Comparison of ENCODE assay signal across 27 cellular contexts in genomic region chr3:19295208-19295607, GRCh38.
"Had no signal": no experiment of that assay in that cellular context is flagged by ENCODE, and none has a peak within 500 bp of the region (broad histone marks: within the 10 kb centered on the region; RNA-seq: fewer than 3 reads in every experiment).

No MANE protein-coding gene starts in this region.

- FAIRE-seq: urothelium cell line had no signal

- H3K27ac ChIP-seq: stomach, suprapubic skin, testis, thoracic aorta, thyroid gland, tibial artery, tibial nerve, transverse colon, upper lobe of left lung, upper lobe of right lung, uterus, vagina had no signal

- H3K27ac Mint-ChIP-seq: stimulated activated effector memory CD8-positive, alpha-beta T cell treated with anti-CD3 and anti-CD28 coated beads, Interleukin-12 subunit alpha, Interleukin-12 subunit beta, amount 100 ng/mL, for 72 hours; stimulated activated naive B cell treated with anti-CD40 and anti-IgM and Interleukin-4, amounts not matched to agents 10 μg/mL and 1 μg/mL and 100 μg/mL, for 72 hours; stimulated activated naive CD8-positive, alpha-beta T cell treated with anti-CD3 and anti-CD28 coated beads, Interleukin-15, amount 100 ng/mL, for 72 hours; stimulated activated naive CD8-positive, alpha-beta T cell treated with anti-CD3 and anti-CD28 coated beads, Interleukin-15, Interleukin-2, amounts not matched to agents 100 ng/mL and 50 ng/mL, for 24 hours; type B pancreatic cell had no signal

- DNase-seq: stimulated activated CD4-positive, alpha-beta T cell treated with anti-CD3 and anti-CD28 coated beads, Interleukin-2, amount 100 ng/mL, for 48 hours; stimulated activated CD4-positive, alpha-beta T cell treated with anti-CD3 and anti-CD28 coated beads, Interleukin-4, amount 100 ng/mL, for 1 hour; stimulated activated CD4-positive, alpha-beta T cell treated with anti-CD3 and anti-CD28 coated beads, Interleukin-4, amount 100 ng/mL, for 24 hours; stimulated activated CD4-positive, alpha-beta T cell treated with anti-CD3 and anti-CD28 coated beads, Interleukin-4, amount 100 ng/mL, for 4 hours; stimulated activated CD8-positive, alpha-beta memory T cell treated with anti-CD3 and anti-CD28 coated beads, Interleukin-4, amount 100 ng/mL, for 48 hours; stimulated activated naive B cell treated with anti-CD40 and anti-IgM and Interleukin-4, amounts not matched to agents 10 μg/mL and 1 μg/mL and 100 μg/mL, for 72 hours; stimulated activated naive CD4-positive, alpha-beta T cell; stimulated activated naive CD4-positive, alpha-beta T cell treated with Interleukin-2 at 50 U/mL for 16 hours; stimulated activated naive CD8-positive, alpha-beta T cell treated with anti-CD3 and anti-CD28 coated beads, Interleukin-15, amount 100 ng/mL, for 72 hours; stimulated activated naive CD8-positive, alpha-beta T cell treated with anti-CD3 and anti-CD28 coated beads, Interleukin-15, Interleukin-2, amounts not matched to agents 100 U/mL and 50 U/mL, for 24 hours; stomach; substantia nigra; testis; thyroid gland; tibial artery; transverse colon; upper lobe of left lung; upper lobe of right lung; uterus had no signal

- H3K4me1 Mint-ChIP-seq: stimulated activated effector memory CD8-positive, alpha-beta T cell treated with anti-CD3 and anti-CD28 coated beads, Interleukin-12 subunit alpha, Interleukin-12 subunit beta, amount 100 ng/mL, for 72 hours; stimulated activated naive B cell treated with anti-CD40 and anti-IgM and Interleukin-4, amounts not matched to agents 10 μg/mL and 1 μg/mL and 100 μg/mL, for 72 hours; stimulated activated naive CD8-positive, alpha-beta T cell treated with anti-CD3 and anti-CD28 coated beads, Interleukin-15, amount 100 ng/mL, for 72 hours had no signal

- H3K4me1 ChIP-seq: stomach, suprapubic skin, testis, thyroid gland, tibial artery, tibial nerve, transverse colon, upper lobe of left lung, upper lobe of right lung, uterus, vagina had no signal

- H3K36me3 ChIP-seq: stomach, suprapubic skin, thoracic aorta, thyroid gland, tibial artery, tibial nerve, transverse colon, upper lobe of left lung, upper lobe of right lung, uterus, vagina had no signal

- H3K4me3 Mint-ChIP-seq: stimulated activated effector memory CD8-positive, alpha-beta T cell treated with anti-CD3 and anti-CD28 coated beads, Interleukin-12 subunit alpha, Interleukin-12 subunit beta, amount 100 ng/mL, for 72 hours; stimulated activated naive B cell treated with anti-CD40 and anti-IgM and Interleukin-4, amounts not matched to agents 10 μg/mL and 1 μg/mL and 100 μg/mL, for 72 hours; stimulated activated naive CD8-positive, alpha-beta T cell treated with anti-CD3 and anti-CD28 coated beads, Interleukin-15, amount 100 ng/mL, for 72 hours; stimulated activated naive CD8-positive, alpha-beta T cell treated with anti-CD3 and anti-CD28 coated beads, Interleukin-15, Interleukin-2, amounts not matched to agents 100 ng/mL and 50 ng/mL, for 24 hours; type B pancreatic cell had no signal

- H3K4me3 ChIP-seq: stomach, suprapubic skin, testis, thoracic aorta, thyroid gland, tibial artery, tibial nerve, transverse colon, upper lobe of left lung, upper lobe of right lung, uterus, vagina had no signal

- ATAC-seq: stimulated activated effector memory CD8-positive, alpha-beta T cell treated with anti-CD3 and anti-CD28 coated beads, Interleukin-12 subunit alpha, Interleukin-12 subunit beta, amount 100 ng/mL, for 72 hours; stimulated activated naive B cell treated with anti-CD40 and anti-IgM and Interleukin-4, amounts not matched to agents 10 μg/mL and 1 μg/mL and 100 μg/mL, for 72 hours; stimulated activated naive CD8-positive, alpha-beta T cell treated with anti-CD3 and anti-CD28 coated beads, Interleukin-15, amount 100 ng/mL, for 72 hours; stimulated activated naive CD8-positive, alpha-beta T cell treated with anti-CD3 and anti-CD28 coated beads, Interleukin-15, Interleukin-2, amounts not matched to agents 100 U/mL and 50 U/mL, for 24 hours; upper lobe of right lung had no signal

- H3K36me3 Mint-ChIP-seq: stimulated activated effector memory CD8-positive, alpha-beta T cell treated with anti-CD3 and anti-CD28 coated beads, Interleukin-12 subunit alpha, Interleukin-12 subunit beta, amount 100 ng/mL, for 72 hours; stimulated activated naive B cell treated with anti-CD40 and anti-IgM and Interleukin-4, amounts not matched to agents 10 μg/mL and 1 μg/mL and 100 μg/mL, for 72 hours; type B pancreatic cell had no signal

- H3K27me3 Mint-ChIP-seq: stimulated activated naive B cell treated with anti-CD40 and anti-IgM and Interleukin-4, amounts not matched to agents 10 μg/mL and 1 μg/mL and 100 μg/mL, for 72 hours; stimulated activated naive CD8-positive, alpha-beta T cell treated with anti-CD3 and anti-CD28 coated beads, Interleukin-15, amount 100 ng/mL, for 72 hours; stimulated activated naive CD8-positive, alpha-beta T cell treated with anti-CD3 and anti-CD28 coated beads, Interleukin-15, Interleukin-2, amounts not matched to agents 100 ng/mL and 50 ng/mL, for 24 hours; type B pancreatic cell had no signal

- H3K9me3 Mint-ChIP-seq: stimulated activated naive B cell treated with anti-CD40 and anti-IgM and Interleukin-4, amounts not matched to agents 10 μg/mL and 1 μg/mL and 100 μg/mL, for 72 hours; stimulated activated naive CD8-positive, alpha-beta T cell treated with anti-CD3 and anti-CD28 coated beads, Interleukin-15, amount 100 ng/mL, for 72 hours; stimulated activated naive CD8-positive, alpha-beta T cell treated with anti-CD3 and anti-CD28 coated beads, Interleukin-15, Interleukin-2, amounts not matched to agents 100 ng/mL and 50 ng/mL, for 24 hours; type B pancreatic cell had no signal

- H3K27me3 ChIP-seq: stomach, suprapubic skin, testis, thyroid gland, tibial artery, tibial nerve, transverse colon, upper lobe of left lung, upper lobe of right lung, uterus, vagina had no signal

- H3K9me3 ChIP-seq: stomach, suprapubic skin, testis, thoracic aorta, thyroid gland, tibial artery, tibial nerve, transverse colon, upper lobe of left lung, upper lobe of right lung, uterus, vagina had no signal
